In the genomic region with DNA sequence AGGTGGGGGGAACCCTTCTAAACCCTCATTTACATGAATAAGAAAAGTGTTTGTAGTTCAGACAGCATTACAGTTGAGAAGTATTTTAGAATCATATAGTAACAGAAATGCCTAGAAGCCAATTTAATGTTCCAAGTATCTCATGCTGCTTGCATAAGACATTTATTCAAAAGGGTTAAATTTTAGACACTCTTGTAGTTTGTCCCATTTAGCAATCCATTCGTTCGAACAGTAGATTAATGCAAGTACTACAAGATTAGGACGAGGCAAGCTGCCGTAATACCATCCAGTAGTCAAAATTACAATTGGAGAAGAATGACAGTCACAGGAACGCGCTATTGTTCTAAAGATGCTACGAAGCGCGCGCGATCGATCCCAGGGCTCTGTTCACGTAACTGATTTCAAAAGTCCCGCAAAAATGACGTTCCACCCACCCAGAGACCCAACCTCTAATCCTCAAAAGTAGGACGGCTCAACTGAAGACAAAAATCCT, we compare ENCODE assay signal across 1 cellular context.
TF ChIP-seq lines count a peak whose summit lies in the region.

No MANE protein-coding gene starts in this region.

TF ChIP-seq in H1, 55 proteins besides CTCF, POLR2A, EP300 and RAD21:
- TF ChIP-seq SAP30 (IDR thresholded peaks at IDR 0.05; ENCODE audit: insufficient read depth, insufficient replicate concordance, low read length) (peak; percentile 70), TBP (IDR thresholded peaks at IDR 0.05; ENCODE audit: low read depth, low read length) (no peak), EZH2 (IDR thresholded peaks at IDR 0.05; ENCODE audit: low read depth, low read length, severe bottlenecking) (no peak), SIN3A (conservative IDR thresholded peaks at IDR 0.05 in 1 of 2, IDR thresholded peaks at IDR 0.05 in 1 of 2; ENCODE audit: low read depth in 1 of 2, low read length in 2 of 2) (0 out of 4 replicates have a peak, but pooled peaks of 1 of the 2 experiments have one; percentile 24), PHF8 (conservative IDR thresholded peaks at IDR 0.05; ENCODE audit: low read depth, low read length) (peak; percentile 83; the same call in 1 of the 2 replicates)
